Comparison of ENCODE assay signal across 8 cellular contexts in the genomic region with DNA sequence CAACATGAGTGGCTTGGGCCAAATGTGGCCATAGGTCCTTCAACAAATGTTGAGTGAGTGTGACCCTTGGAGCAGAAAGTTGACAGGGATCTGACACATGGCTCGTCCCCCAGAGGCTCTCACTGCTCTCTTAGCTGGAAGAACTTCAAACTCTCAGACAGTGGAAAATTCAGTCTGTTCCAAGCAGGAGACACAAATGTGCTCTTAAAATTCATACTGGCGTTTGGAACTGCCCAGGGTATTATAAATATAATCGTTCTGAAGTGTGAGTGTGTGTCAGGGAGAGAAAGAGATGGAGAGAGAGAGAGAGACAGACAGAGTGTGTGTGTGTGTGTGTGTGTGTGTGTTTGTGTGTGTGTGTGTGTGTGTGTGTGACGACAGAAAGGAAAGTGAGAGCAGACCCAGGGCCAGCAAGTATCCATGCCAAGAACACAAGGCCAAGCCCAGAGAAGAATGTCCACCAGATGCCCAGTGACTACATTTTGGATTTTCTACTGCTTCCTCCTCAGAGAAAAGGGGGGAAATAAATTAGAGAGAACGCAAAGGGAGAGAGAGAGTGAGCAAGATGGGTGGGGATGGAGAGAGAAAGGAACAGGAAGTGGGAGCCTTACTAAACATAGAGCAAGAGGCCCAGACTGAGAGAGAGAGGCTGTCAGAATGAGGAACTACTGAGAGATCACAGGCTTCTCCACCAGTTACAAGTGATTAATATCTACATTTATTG.
A peak's percentile ranks its signal among the peaks of the same experiment; 100 is the strongest.
DNase-seq lines count a peak whose midpoint lies in the region; ATAC-seq and TF ChIP-seq lines count a peak whose summit lies in the region.

No MANE protein-coding gene starts in this region.

- no peak for TF ChIP-seq CTCF in adrenal gland (IDR thresholded peaks at IDR 0.05)

- WGBS in adrenal gland, 4 donors: 11 to 26% (median 22%) methylated on average over 5 of the region's 5 CpGs

- no peak for TF ChIP-seq POLR2A in adrenal gland (IDR thresholded peaks at IDR 0.05)

- peaks cover 11 to 21% of the 10 kb centered on the region in 2 donors for H3K4me1 ChIP-seq in adrenal gland (replicated peaks in 1 of 2)

- H3K4me3 Mint-ChIP-seq in memory B cell: peak overlapping the region; percentile 76

- ATAC-seq in GM19395 (IDR thresholded peaks at IDR 0.05; ENCODE audit: unreplicated experiment) (peak; percentile 93), HG03442 (IDR thresholded peaks at IDR 0.05; ENCODE audit: unreplicated experiment) (peak; percentile 80), memory B cell (ENCODE audit: low read depth) (peak; percentile 98)

- H3K4me3 ChIP-seq in adrenal gland: no peak overlapping the region

- peaks cover 41% of the 10 kb centered on the region for H3K4me1 Mint-ChIP-seq in memory B cell

- H3K9me3 Mint-ChIP-seq in memory B cell: no peaks in the 10 kb centered on the region

- H3K36me3 ChIP-seq in adrenal gland (replicated peaks in 1 of 2): no peaks in the 10 kb centered on the region

- peak overlapping the region in 4 of 5 donors; percentile 45 to 82 (median 64) for H3K27ac ChIP-seq in adrenal gland

- H3K27me3 ChIP-seq in adrenal gland: no peaks in the 10 kb centered on the region

- H3K9me3 ChIP-seq in adrenal gland (replicated peaks in 1 of 3): no peaks in the 10 kb centered on the region

- no peaks in the 10 kb centered on the region for H3K36me3 Mint-ChIP-seq in memory B cell

- intact Hi-C loops in adrenal gland (cut with DNase I): no loop called here

- no peaks in the 10 kb centered on the region for H3K27me3 Mint-ChIP-seq in memory B cell

- H3K27ac Mint-ChIP-seq in memory B cell: peak overlapping the region; percentile 94

- peak in 8 of 14 donors; percentile 14 to 51 (median 46) for DNase-seq in C1 segment of cervical spinal cord (lab: John Stamatoyannopoulos, UW)
- peak; percentile 58 to 81 (median 68) for DNase-seq in adrenal gland
- DNase-seq in memory B cell (ENCODE audit: low spot score in 2 of 2): peak in 1 of 2 donors; percentile 41
- DNase-seq in SW 1271 (lab: John Stamatoyannopoulos, UW): no peak
- no peak for DNase-seq in NCI-H146 treated with DMSO at 0.1 percent for 48 hours (lab: John Stamatoyannopoulos, UW; ENCODE audit: unreplicated experiment)
- DNase-seq in NCI-H774 (lab: John Stamatoyannopoulos, UW): no peak

Comparison
In these comparisons a context has a peak if more than half of its experiments do, and no peak if none do; other contexts are left out.
1. DNase-seq: peak in C1 segment of cervical spinal cord (8 of 14) and adrenal gland (7 of 7); none in SW 1271 (0 of 2), NCI-H146 treated with DMSO at 0.1 percent for 48 hours (single experiment) and NCI-H774 (single experiment).
2. Peak in every context shown above with its lines, with median percentiles within 50 percentile points of each other: ATAC-seq.